ENCODE assay signal across 11 cellular contexts in genomic region chr11:3001496-3001895, GRCh38. TPM values are rescaled to one million over a fixed set of nuclear protein-coding genes. Genes with fewer than 3 reads are reported as not detected.
DNase-seq lines count a peak whose midpoint lies in the region; ATAC-seq and TF ChIP-seq lines count a peak whose summit lies in the region.
"Had no signal": no experiment of that assay in that cellular context is flagged by ENCODE, and none has a peak within 500 bp of the region (broad histone marks: within the 10 kb centered on the region; RNA-seq: fewer than 3 reads in every experiment).

No MANE protein-coding gene starts in this region.

- peaks cover 7% of the 10 kb centered on the region for H3F3A ChIP-seq in neural progenitor cell (ENCODE audit: low read depth)

- H2AFZ ChIP-seq in neural progenitor cell (replicated peaks) = no peak overlapping the region

- H3K4me3 ChIP-seq in esophagus muscularis mucosa = no peak overlapping the region
- H3K4me3 ChIP-seq in neural progenitor cell = no peak overlapping the region
- H3K4me3 ChIP-seq: GM12878 had no signal

- no peak overlapping the region for H3K4me2 ChIP-seq in neural progenitor cell

- H4K20me1 ChIP-seq in neural progenitor cell (ENCODE audit: low read depth) = peaks cover 6% of the 10 kb centered on the region

- H3K27ac ChIP-seq in C4-2B (peak overlapping the region; percentile 72), esophagus muscularis mucosa (replicated peaks in 1 of 4) (peak overlapping the region; percentile 74 to 79 (median 76)), neural progenitor cell (no peak overlapping the region)

- H3K9me3 Mint-ChIP-seq in osteocyte (ENCODE audit: unreplicated experiment) = no peaks in the 10 kb centered on the region
- no peaks in the 10 kb centered on the region for H3K9me3 Mint-ChIP-seq in neural progenitor cell
- H3K9me3 Mint-ChIP-seq: activated CD4-positive, alpha-beta T cell treated with anti-CD3 and anti-CD28 coated beads, Interleukin-2, amount 10 ng/mL, durations not matched to agents 7 days and 5 days; natural killer cell treated with Interleukin-12 subunit alpha and Interleukin-12 subunit beta and Interleukin-15 and Interleukin-18, amount 100 ng/mL, for 72 hours had no signal

- intact Hi-C loops in esophagus muscularis mucosa (cut with DNase I) = no loop called here

- H3K36me3 Mint-ChIP-seq in osteocyte (ENCODE audit: unreplicated experiment) (peaks cover 45% of the 10 kb centered on the region), neural progenitor cell (peaks cover 19% of the 10 kb centered on the region)
- H3K36me3 Mint-ChIP-seq: natural killer cell treated with Interleukin-12 subunit alpha and Interleukin-12 subunit beta and Interleukin-15 and Interleukin-18, amount 100 ng/mL, for 72 hours had no signal

- peaks cover 48% of the 10 kb centered on the region for H3K4me1 Mint-ChIP-seq in osteocyte (ENCODE audit: unreplicated experiment)
- peaks cover 11% of the 10 kb centered on the region for H3K4me1 Mint-ChIP-seq in neural progenitor cell

- H3K27me3 Mint-ChIP-seq in osteocyte (ENCODE audit: unreplicated experiment) (no peaks in the 10 kb centered on the region), neural progenitor cell (ENCODE audit: insufficient read depth, low read depth) (peaks cover 6% of the 10 kb centered on the region)
- H3K27me3 Mint-ChIP-seq: activated CD4-positive, alpha-beta T cell treated with anti-CD3 and anti-CD28 coated beads, Interleukin-2, amount 10 ng/mL, durations not matched to agents 7 days and 5 days; natural killer cell treated with Interleukin-12 subunit alpha and Interleukin-12 subunit beta and Interleukin-15 and Interleukin-18, amount 100 ng/mL, for 72 hours had no signal

- 80% methylated on average over 1 of the region's 6 CpGs for WGBS in esophagus muscularis mucosa

- H3K4me3 Mint-ChIP-seq in osteocyte (ENCODE audit: unreplicated experiment) (peak overlapping the region; percentile 56), neural progenitor cell (no peak overlapping the region)
- H3K4me3 Mint-ChIP-seq: activated CD4-positive, alpha-beta T cell treated with anti-CD3 and anti-CD28 coated beads, Interleukin-2, amount 10 ng/mL, durations not matched to agents 7 days and 5 days; natural killer cell treated with Interleukin-12 subunit alpha and Interleukin-12 subunit beta and Interleukin-15 and Interleukin-18, amount 100 ng/mL, for 72 hours had no signal

- no peak overlapping the region for H3K9ac ChIP-seq in neural progenitor cell

- H3K4me1 ChIP-seq in esophagus muscularis mucosa (peaks cover 22 to 28% (median 26%) of the 10 kb centered on the region in 4 donors), neural progenitor cell (peaks cover 12% of the 10 kb centered on the region)

- peak; percentile 15 for DNase-seq in NCI-H345 treated with DMSO at 0.1 percent for 48 hours (lab: John Stamatoyannopoulos, UW; ENCODE audit: unreplicated experiment)
- DNase-seq in esophagus muscularis mucosa (ENCODE audit: extremely low spot score) = no peak
- no peak for DNase-seq in osteocyte (ENCODE audit: extremely low spot score, unreplicated experiment)
- no peak for DNase-seq in neural progenitor cell (ENCODE audit: low spot score)
- no peak for DNase-seq in NCI-H1930 (lab: John Stamatoyannopoulos, UW)
- DNase-seq: activated CD4-positive, alpha-beta T cell treated with anti-CD3 and anti-CD28 coated beads, Interleukin-2, amount 10 ng/mL, durations not matched to agents 7 days and 5 days had no signal

- ATAC-seq in GM21576 (IDR thresholded peaks at IDR 0.05; ENCODE audit: unreplicated experiment) (no peak), HG02970 (IDR thresholded peaks at IDR 0.05; ENCODE audit: low FRiP score, unreplicated experiment) (no peak)
- ATAC-seq: GM12878; natural killer cell treated with Interleukin-12 subunit alpha and Interleukin-12 subunit beta and Interleukin-15 and Interleukin-18, amount 100 ng/mL, for 72 hours had no signal

- no peaks in the 10 kb centered on the region for H3K79me2 ChIP-seq in neural progenitor cell (ENCODE audit: low read depth)

- H3K27ac Mint-ChIP-seq in osteocyte (ENCODE audit: unreplicated experiment) = peak overlapping the region; percentile 89
- no peak overlapping the region for H3K27ac Mint-ChIP-seq in neural progenitor cell

- no peaks in the 10 kb centered on the region for H3K27me3 ChIP-seq in esophagus muscularis mucosa
- no peaks in the 10 kb centered on the region for H3K27me3 ChIP-seq in neural progenitor cell

- peaks cover 28 to 72% (median 60%) of the 10 kb centered on the region in 4 donors for H3K36me3 ChIP-seq in esophagus muscularis mucosa
- H3K36me3 ChIP-seq in neural progenitor cell = no peaks in the 10 kb centered on the region

- no peak for TF ChIP-seq POLR2A in esophagus muscularis mucosa (IDR thresholded peaks at IDR 0.05; ENCODE audit: low read depth)

- TF ChIP-seq CTCF in C4-2B (conservative IDR thresholded peaks at IDR 0.05) (no peak), esophagus muscularis mucosa (IDR thresholded peaks at IDR 0.05) (no peak), osteocyte (IDR thresholded peaks at IDR 0.05) (no peak), neural progenitor cell (IDR thresholded peaks at IDR 0.05) (no peak)

- no peaks in the 10 kb centered on the region for H3K9me3 ChIP-seq in esophagus muscularis mucosa
- no peaks in the 10 kb centered on the region for H3K9me3 ChIP-seq in neural progenitor cell (ENCODE audit: low read depth)

- no peak for TF ChIP-seq EP300 in esophagus muscularis mucosa (IDR thresholded peaks at IDR 0.05)

RNA-seq across cellular contexts. Expression of gene NAP1L4, which starts 9.4 kb away (rescaled TPM):
- total RNA-seq in esophagus muscularis mucosa = 100 to 1,000 TPM in 3 of 4 donors, 10 to 100 TPM in 1; 90.0 to 148 (median 125) TPM
- total RNA-seq in osteocyte = 147 and 148 TPM in 2 replicates
- total RNA-seq in neural progenitor cell (ENCODE audit: low replicate concordance) = 108 and 191 TPM in 2 replicates

RNA-seq across cellular contexts. Expression of gene CARS1, which starts 55.7 kb away (rescaled TPM):
- 10 to 100 TPM; 30.3 to 35.6 (median 34.9) TPM for total RNA-seq in esophagus muscularis mucosa
- 134 and 148 TPM in 2 replicates for total RNA-seq in osteocyte
- total RNA-seq in neural progenitor cell (ENCODE audit: low replicate concordance) = 17.2 and 22.3 TPM in 2 replicates
